Comparison of ENCODE assay signal across 33 cellular contexts in genomic region chr2:178238750-178239149, GRCh38. TPM values are rescaled to one million over a fixed set of nuclear protein-coding genes. Genes with fewer than 3 reads are reported as not detected.
"Had no signal": no experiment of that assay in that cellular context is flagged by ENCODE, and none has a peak within 500 bp of the region (broad histone marks: within the 10 kb centered on the region; RNA-seq: fewer than 3 reads in every experiment).

No MANE protein-coding gene starts in this region.

- H3K4me2 ChIP-seq: KMS-11, PC-9 had no signal

- ATAC-seq: activated naive CD8-positive, alpha-beta T cell treated with anti-CD3 and anti-CD28 coated beads, Interleukin-2, amount 50 U/mL, for 24 hours; activated T-cell treated with anti-CD3 and anti-CD28 coated beads, Interleukin-2, amount 50 U/mL, for 4 hours; body of pancreas had no signal

- H2AFZ ChIP-seq: PC-9 had no signal

- H3K9me3 ChIP-seq: body of pancreas had no signal

- DNase-seq: activated B cell treated with CpG ODN at 0.5 μM for 24 hours; activated CD4-positive, alpha-beta memory T cell treated with anti-CD3 and anti-CD28 coated beads for 36 hours; activated CD4-positive, alpha-beta T cell treated with anti-CD3 and anti-CD28 coated beads for 4 hours; activated CD4-positive, alpha-beta T cell treated with anti-CD3 and anti-CD28 coated beads, Interleukin-2, amount 50 U/mL, for 1 hour; activated CD4-positive, CD25-positive, alpha-beta regulatory T cell treated with anti-CD3 and anti-CD28 coated beads, Interleukin-2, amount 50 U/mL, for 72 hours; activated CD8-positive, alpha-beta memory T cell treated with anti-CD3 and anti-CD28 coated beads, Interleukin-2, amount 50 U/mL, for 4 hours; activated effector memory CD4-positive, alpha-beta T cell treated with Interleukin-2 at 50 U/mL for 16 hours; activated naive CD4-positive, alpha-beta T cell treated with anti-CD3 and anti-CD28 coated beads, Interleukin-2, amount 10 ng/mL, durations not matched to agents 7 days and 5 days; activated naive CD8-positive, alpha-beta T cell treated with anti-CD3 and anti-CD28 coated beads, Interleukin-2, amount 50 U/mL, for 24 hours; activated T-cell treated with anti-CD3 and anti-CD28 coated beads for 4 hours; activated T-cell treated with anti-CD3 and anti-CD28 coated beads, Interleukin-2, amount 50 U/mL, for 4 hours; anterior cingulate cortex; body of pancreas; central memory CD4-positive, alpha-beta T cell; NCI-H1092 treated with DMSO at 0.1 percent for 48 hours; NCI-H1417; NCI-H146; NCI-H187; NCI-H2029 treated with DMSO at 0.1 percent for 48 hours; NCI-H2107; NCI-H2171; NCI-H510A; NCI-H526; NCI-H748 treated with DMSO at 0.1 percent for 48 hours; NK-92 treated with Interleukin-12 subunit alpha and Interleukin-12 subunit beta, amount 100 ng/mL, for 24 hours; PC-9; Right ventricle myocardium superior; T-helper 1 cell; T-helper 2 cell; T-helper 9 cell had no signal

- H3K27ac ChIP-seq: body of pancreas, KMS-11, PC-9, RWPE1, VCaP had no signal

- H3K4me3 ChIP-seq: body of pancreas, PC-9 had no signal

- H3K27me3 ChIP-seq: body of pancreas had no signal

- H3K9ac ChIP-seq: KMS-11 had no signal

RNA-seq across cellular contexts. Expression of gene OSBPL6, which starts 44.4 kb away (rescaled TPM):
- total RNA-seq: activated B cell treated with CpG ODN at 0.5 μM for 24 hours had no signal
